Comparison of ENCODE assay signal across 2 cellular contexts in genomic region chr11:119320593-119321524, GRCh38.
TF ChIP-seq lines count a peak whose summit lies in the region.

No MANE protein-coding gene starts in this region.

TF ChIP-seq in GM12878, 131 proteins besides CTCF, POLR2A, EP300 and RAD21 (continues in another document):
- TF ChIP-seq POLR2AphosphoS5 (IDR thresholded peaks at IDR 0.05; ENCODE audit: low read length) (peak; percentile 72), ELK1 (IDR thresholded peaks at IDR 0.05; ENCODE audit: low read depth, low read length) (no peak), RB1 (IDR thresholded peaks at IDR 0.05; ENCODE audit: borderline replicate concordance) (peak; percentile 33; the same call in 1 of the 2 replicates), NR2C1 (IDR thresholded peaks at IDR 0.05) (no peak), KLF5 (IDR thresholded peaks at IDR 0.05; ENCODE audit: partially characterized antibody) (peak; percentile 59), TARDBP (IDR thresholded peaks at IDR 0.05; ENCODE audit: borderline replicate concordance) (no peak), MAX (IDR thresholded peaks at IDR 0.05; ENCODE audit: low read depth, low read length) (no peak), RUNX3 (IDR thresholded peaks at IDR 0.05; ENCODE audit: low read length) (peak; percentile 30; the same call in 1 of the 2 replicates), TCF3 (IDR thresholded peaks at IDR 0.05; ENCODE audit: borderline replicate concordance, insufficient read depth, low read depth, low read length) (0 out of 2 replicates have a peak, but pooled peaks have one; percentile 8), POLR2AphosphoS2 (IDR thresholded peaks at IDR 0.05; ENCODE audit: low read depth, low read length) (0 out of 2 replicates have a peak, but pooled peaks have one; percentile 27), SMAD5 (IDR thresholded peaks at IDR 0.05; ENCODE audit: low read depth) (peak; percentile 57; the same call in 1 of the 2 replicates), REST (IDR thresholded peaks at IDR 0.05; ENCODE audit: low read depth, low read length) (no peak), TCF12 (IDR thresholded peaks at IDR 0.05; ENCODE audit: low read depth, low read length) (no peak), BCLAF1 (IDR thresholded peaks at IDR 0.05) (no peak), TAF1 (IDR thresholded peaks at IDR 0.05; ENCODE audit: borderline replicate concordance, low read depth, low read length) (peak; percentile 66; the same call in 1 of the 2 replicates), RELA (IDR thresholded peaks at IDR 0.05; ENCODE audit: borderline replicate concordance, partially characterized antibody) (no peak), YY1 (IDR thresholded peaks at IDR 0.05; ENCODE audit: low read depth, low read length) (0 out of 2 replicates have a peak, but pooled peaks have one; percentile 8), PML (IDR thresholded peaks at IDR 0.05; ENCODE audit: low read length) (peak; percentile 72; the same call in 1 of the 2 replicates), RCOR1 (conservative IDR thresholded peaks at IDR 0.05; ENCODE audit: low read depth, low read length) (no peak), HDAC6 (IDR thresholded peaks at IDR 0.05; ENCODE audit: unreplicated experiment) (peak; percentile 76), EGR1 (IDR thresholded peaks at IDR 0.05; ENCODE audit: borderline replicate concordance in 1 of 2, low read depth in 2 of 2, low read length in 2 of 2) (0 out of 3 replicates have a peak, but pooled peaks of 1 of the 2 experiments have one; percentile 7), NR2F1 (conservative IDR thresholded peaks at IDR 0.05) (peak; percentile 54; the same call in 1 of the 2 replicates)

TF ChIP-seq in SK-N-SH, 30 proteins besides CTCF, POLR2A, EP300 and RAD21:
- TF ChIP-seq SMC3 (IDR thresholded peaks at IDR 0.05; ENCODE audit: low read depth, low read length) (no peak), NRF1 (IDR thresholded peaks at IDR 0.05; ENCODE audit: low read depth, low read length) (no peak), CHD2 (IDR thresholded peaks at IDR 0.05; ENCODE audit: low read length, partially characterized antibody) (no peak), PBX3 (IDR thresholded peaks at IDR 0.05) (no peak), RXRA (IDR thresholded peaks at IDR 0.05; ENCODE audit: borderline replicate concordance, low read depth) (no peak), TEAD4 (IDR thresholded peaks at IDR 0.05; ENCODE audit: borderline replicate concordance, insufficient read depth) (no peak), FOXJ3 (CRISPR knock-in tag; IDR thresholded peaks at IDR 0.05) (no peak), SIN3A (IDR thresholded peaks at IDR 0.05; ENCODE audit: borderline replicate concordance, low read depth, low read length) (no peak), TCF12 (IDR thresholded peaks at IDR 0.05) (no peak), FOXM1 (IDR thresholded peaks at IDR 0.05; ENCODE audit: low read depth) (no peak), NFIC (IDR thresholded peaks at IDR 0.05; ENCODE audit: borderline replicate concordance) (no peak), ELF1 (IDR thresholded peaks at IDR 0.05) (no peak), FOSL2 (IDR thresholded peaks at IDR 0.05; ENCODE audit: borderline replicate concordance, low read depth) (no peak), MEF2A (IDR thresholded peaks at IDR 0.05; ENCODE audit: borderline replicate concordance, low read depth) (no peak), GABPA (IDR thresholded peaks at IDR 0.05; ENCODE audit: low read depth) (no peak), MXI1 (IDR thresholded peaks at IDR 0.05; ENCODE audit: low read depth, low read length) (no peak), ZBTB33 (IDR thresholded peaks at IDR 0.05; ENCODE audit: borderline replicate concordance, low read depth) (no peak), YY1 (IDR thresholded peaks at IDR 0.05; ENCODE audit: low read depth) (no peak), GATA2 (CRISPR knock-in tag; IDR thresholded peaks at IDR 0.05) (no peak)
